ENCODE assay signal across 9 cellular contexts in genomic region chrX:23334871-23335599, GRCh38. TPM values are rescaled to one million over a fixed set of nuclear protein-coding genes. Genes with fewer than 3 reads are reported as not detected.
DNase-seq lines count a peak whose midpoint lies in the region; ATAC-seq and TF ChIP-seq lines count a peak whose summit lies in the region.
"Had no signal": no experiment of that assay in that cellular context is flagged by ENCODE, and none has a peak within 500 bp of the region (broad histone marks: within the 10 kb centered on the region; RNA-seq: fewer than 3 reads in every experiment).

No MANE protein-coding gene starts in this region.

- peaks cover 12% of the 10 kb centered on the region for H3K4me1 Mint-ChIP-seq in Calu3 (ENCODE audit: low read depth, unreplicated experiment)

- H3K9me3 Mint-ChIP-seq in Calu3 (ENCODE audit: low read depth, unreplicated experiment), result no peaks in the 10 kb centered on the region

- H3K4me3 ChIP-seq in HUES48 (ENCODE audit: low read depth, low read length) (peak overlapping the region; percentile 71), epithelial cell of proximal tubule (ENCODE audit: low read depth, low read length) (peak overlapping the region; percentile 8), psoas muscle (peak overlapping the region; percentile 48)

- WGBS in psoas muscle, 3 donors, result 1 to 41% (median 2%) methylated on average over 15 to 59 of the region's 61 CpGs

- peak overlapping the region; percentile 44 for H3K27ac Mint-ChIP-seq in Calu3 (ENCODE audit: unreplicated experiment)

- in situ Hi-C loops in KBM-7 (cut with MboI; ENCODE audit: low pct_unique_long_range_greater_than_20kb, low sequenced_read_pairs), result no loop called here

- H3K4me3 Mint-ChIP-seq in Calu3 (ENCODE audit: low read depth, unreplicated experiment), result peak overlapping the region; percentile 76

- peaks cover 78% of the 10 kb centered on the region for H3K27me3 Mint-ChIP-seq in Calu3 (ENCODE audit: unreplicated experiment)

- H3K9ac ChIP-seq in HUES48 (ENCODE audit: low read depth, low read length), result no peak overlapping the region

- peaks cover 6% of the 10 kb centered on the region; the same call in 1 of the 2 replicates for H3K36me3 ChIP-seq in HUES48 (ENCODE audit: control insufficient read depth, insufficient read depth, low read length)
- no peaks in the 10 kb centered on the region for H3K36me3 ChIP-seq in psoas muscle (ENCODE audit: insufficient read depth in 1 of 2, low read depth in 1 of 2)

- no TSS peak for BruUV-seq in Calu3 (replicated peaks; lab: Mats Ljungman, UMichigan)

- ATAC-seq in psoas muscle (peak in 1 of 4 donors; percentile 11), HG02642 (IDR thresholded peaks at IDR 0.05; ENCODE audit: poor library complexity, unreplicated experiment) (no peak)

- H3K4me1 ChIP-seq in HUES48 (ENCODE audit: control insufficient read depth, insufficient read depth, low read length), result peaks cover 19% of the 10 kb centered on the region
- H3K4me1 ChIP-seq in psoas muscle, result peaks cover 2% of the 10 kb centered on the region

- H3K9me3 ChIP-seq in HUES48 (ENCODE audit: control insufficient read depth, insufficient read depth, low read length), result no peaks in the 10 kb centered on the region
- H3K9me3 ChIP-seq in psoas muscle, result no peaks in the 10 kb centered on the region

- H3K27ac ChIP-seq in HUES48 (ENCODE audit: low read depth, low read length) (no peak overlapping the region), psoas muscle (no peak overlapping the region)

- CTCF ChIA-PET in Calu3 (lab: Charles Lee), result no interaction called here

- intact Hi-C loops in Calu3 (cut with micrococcal nuclease; ENCODE audit: unreplicated experiment), result no loop called here
- intact Hi-C loops in psoas muscle (cut with DNase I), result no loop called here
- intact Hi-C loops in posterior vena cava (cut with DNase I), result no loop called here

- DNase-seq in Calu3 (peak; percentile 12), epithelial cell of proximal tubule (ENCODE audit: low read depth) (no peak), psoas muscle (peak in 1 of 2 donors; percentile 42), posterior vena cava (ENCODE audit: low spot score) (no peak), KBM-7 (no peak), NCI-H1436 (lab: John Stamatoyannopoulos, UW) (no peak)

- H3K27me3 ChIP-seq in HUES48 (ENCODE audit: control insufficient read depth, insufficient read depth, low read length) (peaks cover 66% of the 10 kb centered on the region), psoas muscle (ENCODE audit: insufficient read depth in 3 of 3, low read length in 2 of 3) (peaks cover 0 to 79% (median 7%) of the 10 kb centered on the region in 3 donors)

- peaks cover 9% of the 10 kb centered on the region for H3K36me3 Mint-ChIP-seq in Calu3 (ENCODE audit: insufficient read depth, unreplicated experiment)

- TF ChIP-seq CTCF in Calu3 (IDR thresholded peaks at IDR 0.05; ENCODE audit: unreplicated experiment), result no peak
- TF ChIP-seq CTCF in epithelial cell of proximal tubule (conservative IDR thresholded peaks at IDR 0.05; ENCODE audit: low read depth, low read length), result no peak
- TF ChIP-seq CTCF in psoas muscle (IDR thresholded peaks at IDR 0.05), result no peak

RNA-seq across cellular contexts. Expression of gene PTCHD1, which starts 0.4 kb away (rescaled TPM):
- 0.07 TPM in 1 of 2 replicates, not detected in the other for total RNA-seq in Calu3 (2022)
- 0.06 TPM in 1 of 2 replicates, not detected in the other for total RNA-seq in epithelial cell of proximal tubule
- under 1 TPM; 0.05 to 0.13 (median 0.10) TPM for total RNA-seq in psoas muscle
- polyA plus RNA-seq in psoas muscle, result under 1 TPM; 0.01 to 0.05 (median 0.01) TPM
- 10 to 100 TPM; 10.3 to 23.4 TPM for total RNA-seq in posterior vena cava
- total RNA-seq: activated CD8-positive, alpha-beta memory T cell treated with anti-CD3 and anti-CD28 coated beads for 36 hours had no signal

Comparison
In these comparisons a context has a peak if more than half of its experiments do, and no peak if none do; other contexts are left out.
1. H3K4me3 ChIP-seq: peak in every context shown above with its lines; median percentile 71 in HUES48; 48 in psoas muscle; 8 in epithelial cell of proximal tubule.
2. RNA of gene PTCHD1, which starts 0.4 kb away (total RNA-seq): 10.3 to 23.4 TPM in posterior vena cava; 0.05 to 0.13 TPM in psoas muscle, 0.06 TPM in epithelial cell of proximal tubule and 0.07 TPM in Calu3; every median in the first group is over 10 times any median in the second.